In genomic region chr20:57351042-57351783, GRCh38 we compare ENCODE assay signal across 8 cellular contexts. TPM values are rescaled to one million over a fixed set of nuclear protein-coding genes. Genes with fewer than 3 reads are reported as not detected.
DNase-seq lines count a peak whose midpoint lies in the region; ATAC-seq, FAIRE-seq and TF ChIP-seq lines count a peak whose summit lies in the region.

Gene RAE1, plus strand, starts transcription at chr20:57351255. Its CDS starts 2,784 bp downstream, at chr20:57354039.

- peaks cover 17% of the 10 kb centered on the region for H3K79me1 ChIP-seq in H1 (ENCODE audit: low read depth, low read length)
- peaks cover 11% of the 10 kb centered on the region for H3K79me1 ChIP-seq in mesenchymal stem cell (replicated peaks; ENCODE audit: low read length, poor library complexity, severe bottlenecking)

- H4K91ac ChIP-seq in H1 (replicated peaks; ENCODE audit: insufficient read length, low read length) (peak within 1 kb of the TSS; percentile 20), mesenchymal stem cell (ENCODE audit: low read length) (peak within 1 kb of the TSS; percentile 52)

- peaks cover 55% of the 10 kb centered on the region for H3K4me1 Mint-ChIP-seq in CD4-positive, alpha-beta T cell (ENCODE audit: low read depth)

- CTCF ChIA-PET in CD4-positive, alpha-beta T cell (lab: Charles Lee), result no interaction called here
- CTCF ChIA-PET in H1 (lab: Charles Lee; ENCODE audit: partially characterized antibody), result interaction anchor here (1.0 to 1.5 kb wide), 3 partner anchors 19 to 261 kb away, joined by 3 to 6 read pairs (median 4); no protein-coding TSS in a partner anchor

- TF ChIP-seq EP300 in H1 (IDR thresholded peaks at IDR 0.05; ENCODE audit: borderline replicate concordance in 1 of 2, low read depth in 2 of 2, low read length in 2 of 2), result no peak

- POLR2A ChIA-PET in CD4-positive, alpha-beta T cell (lab: Charles Lee), result interaction anchor here (1.1 to 1.2 kb wide), 2 partner anchors 12 to 47 kb away, joined by 3 read pairs; no protein-coding TSS in a partner anchor
- POLR2A ChIA-PET in H1 (lab: Charles Lee; ENCODE audit: partially characterized antibody), result interaction anchor here (1.0 to 3.4 kb wide), 4 partner anchors 12 to 39 kb away, joined by 3 to 10 read pairs (median 4); partner anchors contain the start of gene RBM38

- no peak within 1 kb of the TSS for H2AK5ac ChIP-seq in H1 (ENCODE audit: low read depth, low read length)
- peak within 1 kb of the TSS; percentile 26 for H2AK5ac ChIP-seq in mesenchymal stem cell (ENCODE audit: low read length, severe bottlenecking)

- peaks cover 0 to 3% of the 10 kb centered on the region in 2 experiments for H4K20me1 ChIP-seq in H1 (replicated peaks in 1 of 2; ENCODE audit: control insufficient read depth in 1 of 2, insufficient read depth in 2 of 2, low read length in 2 of 2)

- H2BK15ac ChIP-seq in H1 (ENCODE audit: low read length), result peak within 1 kb of the TSS; percentile 23; the same call in 1 of the 2 replicates
- H2BK15ac ChIP-seq in mesenchymal stem cell (ENCODE audit: low read depth, poor library complexity, severe bottlenecking), result peak within 1 kb of the TSS; percentile 95

- TF ChIP-seq RAD21 in H1 (IDR thresholded peaks at IDR 0.05 in 1 of 2, conservative IDR thresholded peaks at IDR 0.05 in 1 of 2; ENCODE audit: low read depth in 2 of 2, low read length in 2 of 2), result no peak

- 1% methylated on average over 60 of the region's 64 CpGs; no CpG with 5 or more reads in 1 of the 2 experiments for WGBS in H1 (ENCODE audit: extremely low coverage in 1 of 2, insufficient coverage in 1 of 2, insufficient read length in 1 of 2, insufficient replicate concordance in 2 of 2, low coverage in 1 of 2, low lambda C conversion rate in 2 of 2, missing lambda C conversion rate in 1 of 2), 2 experiments
- under 1% methylated on average over 63 of the region's 64 CpGs for WGBS in mesenchymal stem cell

- H4K8ac ChIP-seq in H1 (ENCODE audit: extremely low read depth, insufficient read depth, low read length), result peak within 1 kb of the TSS; percentile 97
- H4K8ac ChIP-seq in mesenchymal stem cell (ENCODE audit: low read length), result peak within 1 kb of the TSS; percentile 98

- peak within 1 kb of the TSS; percentile 94 for H3K4me3 Mint-ChIP-seq in CD4-positive, alpha-beta T cell

- H3K18ac ChIP-seq in H1 (ENCODE audit: extremely low read depth, low read length), result peak within 1 kb of the TSS; percentile 72
- peak within 1 kb of the TSS; percentile 89 to 95 for H3K18ac ChIP-seq in mesenchymal stem cell (ENCODE audit: low read depth in 1 of 2, low read length in 2 of 2)

- no peak within 1 kb of the TSS for H2BK12ac ChIP-seq in H1 (ENCODE audit: low read depth, low read length)
- H2BK12ac ChIP-seq in mesenchymal stem cell (ENCODE audit: low read length in 2 of 2), result no peak within 1 kb of the TSS

- intact Hi-C loops in CD4-positive, alpha-beta T cell (cut with DNase I, micrococcal nuclease), result loop anchor here in 1 of 2 experiments (5.0 kb wide), 3 partner anchors 356 to 1301 kb away; partner anchors contain the start of genes AURKA, CSTF1 and STX16

- no peaks in the 10 kb centered on the region for H3K27me3 Mint-ChIP-seq in CD4-positive, alpha-beta T cell

- H3K9me3 Mint-ChIP-seq in CD4-positive, alpha-beta T cell, result no peaks in the 10 kb centered on the region

- peak; percentile 98 for FAIRE-seq in HTR-8/SVneo (lab: Jason Lieb, UNC)
- FAIRE-seq in H1 (lab: Jason Lieb, UNC), result no peak

- H3K56ac ChIP-seq in H1 (replicated peaks; ENCODE audit: insufficient read length, low read depth, low read length), result no peak within 1 kb of the TSS

- H3K27ac Mint-ChIP-seq in CD4-positive, alpha-beta T cell, result peak within 1 kb of the TSS; percentile 89

- peak within 1 kb of the TSS; percentile 65 for H4K5ac ChIP-seq in H1 (ENCODE audit: insufficient read length, low read depth, low read length)

- H3K4me3 ChIP-seq in H1 (ENCODE audit: extremely low read depth in 1 of 4, insufficient read depth in 2 of 4, low read depth in 3 of 4, low read length in 4 of 4) (peak within 1 kb of the TSS; percentile 94 to 99 (median 98)), mesenchymal stem cell (ENCODE audit: insufficient read depth in 1 of 2, low read depth in 1 of 2, low read length in 2 of 2) (peak within 1 kb of the TSS; percentile 85 to 100)

- H2AFZ ChIP-seq in H1 (ENCODE audit: low read length) (peak within 1 kb of the TSS; percentile 87; the same call in 1 of the 2 replicates), mesenchymal stem cell (ENCODE audit: low read depth, low read length) (peak within 1 kb of the TSS; percentile 96)

- no peak within 1 kb of the TSS for H3K23ac ChIP-seq in H1 (ENCODE audit: insufficient read length)
- H3K23ac ChIP-seq in mesenchymal stem cell (ENCODE audit: low read length in 2 of 2), result peak within 1 kb of the TSS in 1 of 2 experiments; percentile 47

- no peak for TF ChIP-seq CTCF in CD4-positive, alpha-beta T cell (IDR thresholded peaks at IDR 0.05)
- no peak for TF ChIP-seq CTCF in H1 (IDR thresholded peaks at IDR 0.05; ENCODE audit: control extremely low read depth in 1 of 3, insufficient read depth in 1 of 3, low read depth in 1 of 3, low read length in 3 of 3)

- H2BK5ac ChIP-seq in H1 (ENCODE audit: low read depth, low read length), result peak within 1 kb of the TSS; percentile 40; the same call in 1 of the 2 replicates
- H2BK5ac ChIP-seq in mesenchymal stem cell (ENCODE audit: low read depth, low read length, poor library complexity, severe bottlenecking), result no peak within 1 kb of the TSS

- peaks cover 0 to 9% (median 4%) of the 10 kb centered on the region in 4 experiments; a peak in 5 of 7 replicates for H3K4me1 ChIP-seq in H1 (replicated peaks in 1 of 4; ENCODE audit: control insufficient read depth in 3 of 4, insufficient read depth in 4 of 4, low read length in 3 of 4)
- peaks cover 5% of the 10 kb centered on the region for H3K4me1 ChIP-seq in mesenchymal stem cell (ENCODE audit: control insufficient read depth, insufficient read depth, low read depth, low read length)

- H3K9me3 ChIP-seq in CD4-positive, alpha-beta T cell (ENCODE audit: control insufficient read depth, low read length), result no peaks in the 10 kb centered on the region
- no peaks in the 10 kb centered on the region for H3K9me3 ChIP-seq in H1 (ENCODE audit: insufficient read depth in 2 of 2, low read depth in 1 of 2, low read length in 1 of 2)
- H3K9me3 ChIP-seq in mesenchymal stem cell (ENCODE audit: control insufficient read depth, low read length), result no peaks in the 10 kb centered on the region

- DNase-seq in CD4-positive, alpha-beta T cell, result peak; percentile 82 to 91 (median 88)
- DNase-seq in HTR-8/SVneo (ENCODE audit: insufficient read length, low spot score), result peak; percentile 100
- DNase-seq in NOMO-1 treated with DMSO at 0.1 percent for 48 hours (lab: John Stamatoyannopoulos, UW; ENCODE audit: unreplicated experiment), result peak; percentile 87
- DNase-seq in activated CD8-positive, alpha-beta memory T cell treated with anti-CD3 and anti-CD28 coated beads for 4 hours (ENCODE audit: low read depth in 2 of 2), result peak; percentile 83 to 86
- DNase-seq in H1 (ENCODE audit: low read depth in 1 of 2, low spot score in 2 of 2), result peak; percentile 38 to 90
- peak; percentile 95 for DNase-seq in mesenchymal stem cell
- DNase-seq in stimulated activated CD8-positive, alpha-beta memory T cell treated with anti-CD3 and anti-CD28 coated beads, Interleukin-12 subunit alpha, Interleukin-12 subunit beta, amount 100 ng/mL, for 24 hours (ENCODE audit: extremely low read depth), result peak; percentile 82

- H2BK20ac ChIP-seq in H1 (ENCODE audit: low read length), result no peak within 1 kb of the TSS

- H3K36me3 ChIP-seq in H1 (ENCODE audit: control insufficient read depth in 2 of 4, insufficient read depth in 4 of 4, low read length in 3 of 4) (peaks cover 14 to 35% (median 22%) of the 10 kb centered on the region in 4 experiments), mesenchymal stem cell (ENCODE audit: control insufficient read depth in 1 of 2, insufficient read depth in 2 of 2, low read depth in 1 of 2, low read length in 2 of 2) (peaks cover 0 to 4% of the 10 kb centered on the region in 2 experiments)

- peak; percentile 82 for ATAC-seq in CD4-positive, alpha-beta T cell (ENCODE audit: poor library complexity)
- ATAC-seq in GM19463 (IDR thresholded peaks at IDR 0.05; ENCODE audit: unreplicated experiment), result peak; percentile 84

- peak; percentile 53 to 87 for TF ChIP-seq POLR2A in H1 (IDR thresholded peaks at IDR 0.05; ENCODE audit: control extremely low read depth in 1 of 2, low read depth in 2 of 2, low read length in 2 of 2)

- H3K9ac ChIP-seq in H1 (replicated peaks in 1 of 4; ENCODE audit: extremely low read depth in 1 of 4, low read depth in 3 of 4, low read length in 3 of 4) (peak within 1 kb of the TSS; percentile 81 to 94 (median 84)), mesenchymal stem cell (ENCODE audit: low read length) (peak within 1 kb of the TSS; percentile 100)

- peaks cover 41% of the 10 kb centered on the region for H3K36me3 Mint-ChIP-seq in CD4-positive, alpha-beta T cell (ENCODE audit: low read depth)

- H3K4me2 ChIP-seq in H1 (ENCODE audit: insufficient read depth in 1 of 2, low read depth in 2 of 2, low read length in 2 of 2) (peak within 1 kb of the TSS; percentile 85 to 98), mesenchymal stem cell (ENCODE audit: low read length, poor library complexity, severe bottlenecking) (peak within 1 kb of the TSS; percentile 94)

- peaks cover 5% of the 10 kb centered on the region; the same call in 1 of the 2 replicates for H3K23me2 ChIP-seq in H1 (ENCODE audit: low read depth, low read length)

- H3K27ac ChIP-seq in CD4-positive, alpha-beta T cell (ENCODE audit: low read depth, low read length), result peak within 1 kb of the TSS; percentile 73
- H3K27ac ChIP-seq in H1 (ENCODE audit: low read depth, low read length) (peak within 1 kb of the TSS; percentile 86), mesenchymal stem cell (ENCODE audit: low read length, poor library complexity, severe bottlenecking) (peak within 1 kb of the TSS; percentile 40)

- H3K4ac ChIP-seq in H1 (replicated peaks; ENCODE audit: insufficient read length, low read depth, low read length), result peak within 1 kb of the TSS; percentile 16
- peak within 1 kb of the TSS; percentile 66 to 93 for H3K4ac ChIP-seq in mesenchymal stem cell (ENCODE audit: low read depth in 1 of 2, low read length in 2 of 2)

- H2BK120ac ChIP-seq in H1 (replicated peaks; ENCODE audit: low read depth, low read length) (no peak within 1 kb of the TSS), mesenchymal stem cell (ENCODE audit: low read depth, low read length) (no peak within 1 kb of the TSS)

- H3K14ac ChIP-seq in H1 (ENCODE audit: insufficient read length) (no peak within 1 kb of the TSS), mesenchymal stem cell (ENCODE audit: low read length in 2 of 2) (peak within 1 kb of the TSS in 1 of 2 experiments; percentile 89)

- H3K79me2 ChIP-seq in H1 (ENCODE audit: control insufficient read depth in 1 of 2, insufficient read depth in 2 of 2, low read length in 2 of 2), result peaks cover 17 to 37% of the 10 kb centered on the region in 2 experiments

- H3K27me3 ChIP-seq in CD4-positive, alpha-beta T cell (ENCODE audit: control insufficient read depth, insufficient read depth, low read length), result no peaks in the 10 kb centered on the region
- H3K27me3 ChIP-seq in H1 (replicated peaks in 1 of 4; ENCODE audit: control insufficient read depth in 3 of 4, extremely low read depth in 1 of 4, insufficient read depth in 3 of 4, low read length in 3 of 4) (no peaks in the 10 kb centered on the region), mesenchymal stem cell (ENCODE audit: control insufficient read depth in 1 of 2, insufficient read depth in 1 of 2, low read length in 2 of 2) (no peaks in the 10 kb centered on the region)

RNA-seq across cellular contexts. Expression of gene RAE1, which starts in this region (rescaled TPM):
- 10 to 100 TPM; 58.8 to 60.7 TPM for total RNA-seq in CD4-positive, alpha-beta T cell
- 33.0 and 35.9 TPM in 2 replicates for total RNA-seq in H1 (2021; fragmentation: NEBNext Ultra II Directional; extraction: Animal tissue kit (Norgen Biotek cat#: 25700))
- polyA plus RNA-seq in H1 (2011; rRNA removed), result 44.9 and 58.8 TPM in 2 replicates
- 50.7 TPM for polyA plus RNA-seq in H1 (2011; cell fraction: cytosol; rRNA removed)
- polyA plus RNA-seq in H1 (2011; cell fraction: nucleus; rRNA removed), result 39.7 TPM
- polyA plus RNA-seq in H1 (2012, experiment 1 of 2), result 38.3 to 45.8 TPM (median 41.2 TPM) in 4 replicates
- polyA plus RNA-seq in H1 (2012, experiment 2 of 2), result 20.3 TPM
- polyA plus RNA-seq in H1 (2013, experiment 1 of 2), result 20.4 TPM
- 17.4 TPM for polyA plus RNA-seq in H1 (2013, experiment 2 of 2)
- 69.3 and 70.1 TPM in 2 replicates for polyA minus RNA-seq in H1 (2011; rRNA and poly(A)+ RNA removed)
- 23.9 TPM for polyA minus RNA-seq in H1 (2011; cell fraction: cytosol; rRNA and poly(A)+ RNA removed)
- 69.1 TPM for polyA minus RNA-seq in H1 (2011; cell fraction: nucleus; rRNA and poly(A)+ RNA removed)
- 14.2 TPM for polyA plus RNA-seq in mesenchymal stem cell (2013, experiment 1 of 2)
- 14.2 TPM for polyA plus RNA-seq in mesenchymal stem cell (2013, experiment 2 of 2)

Comparison
In these comparisons a context has a peak if more than half of its experiments do, and no peak if none do; other contexts are left out.
1. Peak in every context shown above with its lines: DNase-seq, ATAC-seq, H3K4me3 ChIP-seq and H3K27ac ChIP-seq.